ENCODE assay signal across 8 cellular contexts in the genomic region with DNA sequence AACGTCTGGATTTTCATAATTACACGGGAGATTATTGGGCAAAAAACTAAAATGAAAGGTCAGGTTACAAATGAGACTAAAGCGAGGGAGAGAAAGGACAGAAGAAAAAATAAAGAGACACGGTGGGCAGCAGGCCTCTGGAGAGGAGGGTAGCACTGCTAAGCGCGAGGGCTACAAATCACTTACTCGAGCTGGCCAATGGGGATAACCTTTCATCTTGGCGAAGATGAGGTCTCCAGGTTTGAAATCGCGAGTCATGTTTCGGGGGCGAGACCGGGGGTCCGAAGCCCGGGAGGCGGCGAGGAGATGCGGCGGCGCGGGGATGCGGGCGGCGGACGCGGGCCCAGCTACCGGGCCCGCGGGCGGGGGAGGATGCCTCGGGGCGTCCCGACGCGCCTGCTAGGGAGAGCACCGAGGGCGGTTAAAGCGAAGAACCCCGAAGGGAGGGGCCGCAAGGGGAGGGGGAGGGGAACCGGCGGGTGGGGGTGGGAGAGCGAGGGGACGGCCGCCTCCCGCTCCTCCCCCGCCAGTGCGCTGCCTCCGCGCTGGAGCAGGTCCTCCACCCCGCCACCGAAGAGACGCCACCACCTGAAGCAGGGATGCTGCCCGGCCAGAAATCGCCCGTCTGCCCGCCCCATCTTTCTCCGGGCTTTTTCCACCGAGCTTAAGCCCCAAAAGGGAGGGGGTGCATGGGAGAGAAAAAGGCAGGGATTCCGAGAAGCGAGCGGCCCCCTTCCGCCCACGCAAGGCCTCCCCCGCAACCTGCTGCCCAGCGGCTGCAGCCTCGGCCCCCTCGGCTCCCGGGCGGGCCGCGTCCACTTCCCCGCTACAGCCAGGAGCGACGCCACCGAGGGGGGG. TPM values are rescaled to one million over a fixed set of nuclear protein-coding genes. Genes with fewer than 3 reads are reported as not detected.
DNase-seq lines count a peak whose midpoint lies in the region; ATAC-seq and TF ChIP-seq lines count a peak whose summit lies in the region.

No MANE protein-coding gene starts in this region.

- WGBS in ovary, 3 donors: 0 to 1% (median 1%) methylated on average over 64 to 76 of the region's 76 CpGs
- 2% methylated on average over 19 to 58 of the region's 76 CpGs for WGBS in thyroid gland, 2 donors

- H3K9me3 ChIP-seq in Panc1 (ENCODE audit: control insufficient read depth, insufficient read depth, low read depth, low read length) (no peaks in the 10 kb centered on the region), ovary (no peaks in the 10 kb centered on the region), thyroid gland (no peaks in the 10 kb centered on the region)

- CTCF ChIA-PET in Panc1 (lab: Charles Lee): no interaction called here

- DNase-seq in Right ventricle myocardium inferior (ENCODE audit: missing footprints) (no peak), cardiac septum (ENCODE audit: low spot score) (no peak), Panc1 (ENCODE audit: low read depth, low spot score) (no peak), activated gamma-delta T cell treated with Interleukin-2 at 50 U/mL for 16 hours (peak; percentile 55), germinal center (ENCODE audit: low spot score) (peak; percentile 73), ovary (peak; percentile 47 to 69 (median 65)), thyroid gland (peak; percentile 38 to 55)

- H3K4me1 ChIP-seq in Panc1 (ENCODE audit: control insufficient read depth, insufficient read depth, low read length): no peaks in the 10 kb centered on the region
- H3K4me1 ChIP-seq in ovary (ENCODE audit: insufficient read depth): peaks cover 1% of the 10 kb centered on the region
- H3K4me1 ChIP-seq in thyroid gland: peaks cover 4 to 10% of the 10 kb centered on the region in 2 donors

- H3K27me3 ChIP-seq in Panc1 (ENCODE audit: control insufficient read depth, insufficient read depth, low read length): no peaks in the 10 kb centered on the region
- H3K27me3 ChIP-seq in ovary: no peaks in the 10 kb centered on the region
- no peaks in the 10 kb centered on the region for H3K27me3 ChIP-seq in thyroid gland

- POLR2A ChIA-PET in Panc1 (lab: Charles Lee): no interaction called here

- TF ChIP-seq POLR2A in ovary (IDR thresholded peaks at IDR 0.05) (no peak), thyroid gland (IDR thresholded peaks at IDR 0.05) (no peak)

- in situ Hi-C loops in Panc1 (cut with HindIII; ENCODE audit: low pct_unique_long_range_greater_than_20kb, low sequenced_read_pairs): no loop called here

- intact Hi-C loops in Right ventricle myocardium inferior (cut with DNase I): loop anchor here (5.0 kb wide), 1 partner anchor 88 kb away; a partner anchor contains a TSS
- intact Hi-C loops in cardiac septum (cut with DNase I): loop anchor here (1.0 to 5.0 kb wide), 3 partner anchors 42 to 203 kb away; a partner anchor contains a TSS
- intact Hi-C loops in Panc1 (cut with micrococcal nuclease; ENCODE audit: unreplicated experiment): no loop called here
- intact Hi-C loops in ovary (cut with DNase I): no loop called here
- intact Hi-C loops in thyroid gland (cut with DNase I): no loop called here

- H3K27ac ChIP-seq in Panc1 (ENCODE audit: low read length) (peak overlapping the region; percentile 65; the same call in 1 of the 2 replicates), ovary (peak overlapping the region; percentile 91 to 95), thyroid gland (peak overlapping the region; percentile 82 to 96 (median 88))

- H3K4me3 ChIP-seq in Panc1 (ENCODE audit: low read depth in 2 of 2, low read length in 2 of 2): peak overlapping the region; percentile 57 to 58
- peak overlapping the region; percentile 93 for H3K4me3 ChIP-seq in ovary
- peak overlapping the region; percentile 69 to 86 (median 86) for H3K4me3 ChIP-seq in thyroid gland (replicated peaks in 1 of 3)

- ATAC-seq in Right ventricle myocardium inferior (peak; percentile 69), HG03095 (IDR thresholded peaks at IDR 0.05; ENCODE audit: unreplicated experiment) (peak; percentile 29), Panc1 (peak; percentile 81)

- BruUV-seq in Panc1 (replicated peaks; lab: Mats Ljungman, UMichigan): no TSS peak

- peaks cover 7% of the 10 kb centered on the region for H3K36me3 ChIP-seq in Panc1 (ENCODE audit: control insufficient read depth, insufficient read depth, low read length)
- no peaks in the 10 kb centered on the region for H3K36me3 ChIP-seq in ovary
- H3K36me3 ChIP-seq in thyroid gland: peaks cover 0 to 6% of the 10 kb centered on the region in 2 donors

- no peak for TF ChIP-seq CTCF in Panc1 (IDR thresholded peaks at IDR 0.05)
- no peak for TF ChIP-seq CTCF in ovary (IDR thresholded peaks at IDR 0.05)
- TF ChIP-seq CTCF in thyroid gland (IDR thresholded peaks at IDR 0.05): no peak

- TF ChIP-seq EP300 in ovary (IDR thresholded peaks at IDR 0.05): no peak

RNA-seq across cellular contexts. Expression of a gene that starts 0.6 kb away (rescaled TPM):
- total RNA-seq in Right ventricle myocardium inferior (21.1 TPM), cardiac septum (21.2 TPM), Panc1 (2021; ENCODE audit: unreplicated experiment) (30.4 TPM), ovary (100 to 1,000 TPM in 1 of 7 donors, 10 to 100 TPM in 6; 71.6 to 104 (median 81.2) TPM), thyroid gland (100 to 1,000 TPM in 1 of 4 donors, 10 to 100 TPM in 3; 52.9 to 103 (median 62.7) TPM)
- polyA plus RNA-seq in Panc1 (2012; ENCODE audit: insufficient read length): 28.8 TPM
- 10 to 100 TPM; 69.5 to 95.3 TPM for polyA plus RNA-seq in ovary

RNA-seq across cellular contexts. Expression of a gene that starts 42.7 kb away (rescaled TPM):
- total RNA-seq in Right ventricle myocardium inferior (1.6 TPM), cardiac septum (2.5 TPM), Panc1 (2021; ENCODE audit: unreplicated experiment) (1.5 TPM), ovary (1 to 10 TPM; 4.1 to 6.1 (median 5.4) TPM), thyroid gland (1 to 10 TPM; 6.2 to 9.6 (median 7.8) TPM)
- 0.61 TPM for polyA plus RNA-seq in Panc1 (2012; ENCODE audit: insufficient read length)
- 1 to 10 TPM; 2.0 to 2.6 TPM for polyA plus RNA-seq in ovary

Comparison
In these comparisons a context has a peak if more than half of its experiments do, and no peak if none do; other contexts are left out.
1. ATAC-seq: peak in every context shown above with its lines; median percentile 81 in Panc1; 69 in Right ventricle myocardium inferior; 29 in HG03095.
2. DNase-seq: peak in activated gamma-delta T cell treated with Interleukin-2 at 50 U/mL for 16 hours (single experiment), germinal center (single experiment), ovary (5 of 5) and thyroid gland (2 of 2); none in Right ventricle myocardium inferior (single experiment), cardiac septum (single experiment) and Panc1 (single experiment).
3. intact Hi-C loops: an anchor here in Right ventricle myocardium inferior (5.0 kb wide) and cardiac septum (1.0 to 5.0 kb wide); none called in Panc1, ovary and thyroid gland.
4. Peak in every context shown above with its lines, with median percentiles within 50 percentile points of each other: H3K27ac ChIP-seq and H3K4me3 ChIP-seq.